Comparison of ENCODE assay signal across 1 cellular context in genomic region chr2:74821177-74822124, GRCh38.
TF ChIP-seq lines count a peak whose summit lies in the region.

No MANE protein-coding gene starts in this region.

TF ChIP-seq in SK-N-SH treated with all-trans-retinoic acid at 6 μM for 48 hours, 23 proteins besides CTCF, POLR2A, EP300 and RAD21 (continued from another document):
- no peak for TF ChIP-seq POU6F1 (CRISPR knock-in tag; IDR thresholded peaks at IDR 0.05; ENCODE audit: borderline replicate concordance, low read depth)
- no peak for TF ChIP-seq ZNF70 (CRISPR knock-in tag; IDR thresholded peaks at IDR 0.05)
